In the genomic region with DNA sequence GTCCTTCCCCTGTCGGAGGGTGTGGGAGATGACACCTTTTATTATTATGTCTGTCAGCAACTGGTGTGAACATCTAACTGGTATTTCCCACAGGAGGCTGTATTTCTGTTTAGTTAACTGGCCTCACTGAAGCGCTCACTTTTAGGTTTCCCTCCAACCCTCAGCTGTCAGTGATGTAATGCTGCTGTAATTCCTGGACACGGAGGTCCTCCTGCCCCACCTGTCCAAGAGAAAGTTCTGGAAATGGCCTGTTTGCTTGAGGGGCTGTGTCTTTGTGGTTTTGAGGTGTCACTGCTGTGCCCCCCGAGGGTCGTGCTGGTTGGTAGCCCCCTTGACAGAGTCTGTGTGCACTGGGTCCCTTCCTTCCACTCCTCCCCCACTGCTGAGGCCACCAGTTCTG, we compare ENCODE assay signal across 14 cellular contexts. TPM values are rescaled to one million over a fixed set of nuclear protein-coding genes. Genes with fewer than 3 reads are reported as not detected.
DNase-seq lines count a peak whose midpoint lies in the region; FAIRE-seq and TF ChIP-seq lines count a peak whose summit lies in the region.
"Had no signal": no experiment of that assay in that cellular context is flagged by ENCODE, and none has a peak within 500 bp of the region (broad histone marks: within the 10 kb centered on the region; RNA-seq: fewer than 3 reads in every experiment).

No MANE protein-coding gene starts in this region.

- H3K23ac ChIP-seq in H1 (ENCODE audit: insufficient read length), result no peak overlapping the region

- H3K4me3 ChIP-seq in H1 (ENCODE audit: extremely low read depth in 1 of 4, insufficient read depth in 2 of 4, low read depth in 3 of 4, low read length in 4 of 4) (no peak overlapping the region), Caco-2 (ENCODE audit: low read depth, low read length) (no peak overlapping the region)

- H3K36me3 Mint-ChIP-seq in osteocyte (ENCODE audit: unreplicated experiment) (no peaks in the 10 kb centered on the region), progenitor cell of endocrine pancreas (ENCODE audit: insufficient read depth) (no peaks in the 10 kb centered on the region), Caco-2 (ENCODE audit: insufficient read depth, unreplicated experiment) (no peaks in the 10 kb centered on the region)

- no peak for TF ChIP-seq RAD21 in H1 (IDR thresholded peaks at IDR 0.05 in 1 of 2, conservative IDR thresholded peaks at IDR 0.05 in 1 of 2; ENCODE audit: low read depth in 2 of 2, low read length in 2 of 2)

- FAIRE-seq in H1 (lab: Jason Lieb, UNC), result no peak
- FAIRE-seq: H54 had no signal

- POLR2A ChIA-PET in H1 (lab: Charles Lee; ENCODE audit: partially characterized antibody) (interaction anchor here (1.1 kb wide), 1 partner anchor 9 kb away, joined by 4 read pairs; no protein-coding TSS in a partner anchor), Caco-2 (lab: Charles Lee) (no interaction called here)

- no peak overlapping the region for H2AFZ ChIP-seq in H1 (ENCODE audit: low read length)

- TF ChIP-seq CTCF in H1 (IDR thresholded peaks at IDR 0.05; ENCODE audit: control extremely low read depth in 1 of 3, insufficient read depth in 1 of 3, low read depth in 1 of 3, low read length in 3 of 3) (no peak), osteocyte (IDR thresholded peaks at IDR 0.05) (no peak), progenitor cell of endocrine pancreas (IDR thresholded peaks at IDR 0.05; ENCODE audit: unreplicated experiment) (no peak), Caco-2 (IDR thresholded peaks at IDR 0.05; ENCODE audit: insufficient read depth in 1 of 2, low read depth in 1 of 2, low read length in 1 of 2, severe bottlenecking in 1 of 2, unreplicated experiment in 1 of 2) (no peak)

- no peak for TF ChIP-seq EP300 in H1 (IDR thresholded peaks at IDR 0.05; ENCODE audit: borderline replicate concordance in 1 of 2, low read depth in 2 of 2, low read length in 2 of 2)

- H3K4me1 Mint-ChIP-seq in osteocyte (ENCODE audit: unreplicated experiment) (peaks cover 26% of the 10 kb centered on the region), progenitor cell of endocrine pancreas (ENCODE audit: low read depth) (no peaks in the 10 kb centered on the region), Caco-2 (ENCODE audit: low read depth, unreplicated experiment) (no peaks in the 10 kb centered on the region)

- no peak overlapping the region for H3K4ac ChIP-seq in H1 (replicated peaks; ENCODE audit: insufficient read length, low read depth, low read length)

- H2BK15ac ChIP-seq in H1 (ENCODE audit: low read length), result no peak overlapping the region

- no peak overlapping the region for H3K27ac ChIP-seq in H1 (ENCODE audit: low read depth, low read length)
- H3K27ac ChIP-seq: 22Rv1 had no signal

- intact Hi-C loops in Caco-2 (cut with micrococcal nuclease; ENCODE audit: unreplicated experiment), result no loop called here

- H3K79me1 ChIP-seq in H1 (ENCODE audit: low read depth, low read length), result no peaks in the 10 kb centered on the region

- H2BK12ac ChIP-seq in H1 (ENCODE audit: low read depth, low read length), result no peak overlapping the region

- no peak overlapping the region for H3K56ac ChIP-seq in H1 (replicated peaks; ENCODE audit: insufficient read length, low read depth, low read length)

- H3K4me2 ChIP-seq in H1 (ENCODE audit: insufficient read depth in 1 of 2, low read depth in 2 of 2, low read length in 2 of 2), result no peak overlapping the region

- H2BK20ac ChIP-seq in H1 (ENCODE audit: low read length), result no peak overlapping the region

- no peaks in the 10 kb centered on the region for H3K9me3 Mint-ChIP-seq in osteocyte (ENCODE audit: unreplicated experiment)
- no peaks in the 10 kb centered on the region for H3K9me3 Mint-ChIP-seq in progenitor cell of endocrine pancreas (ENCODE audit: low read depth)
- no peaks in the 10 kb centered on the region for H3K9me3 Mint-ChIP-seq in Caco-2 (ENCODE audit: unreplicated experiment)
- H3K9me3 Mint-ChIP-seq: CD4-positive, alpha-beta T cell had no signal

- TF ChIP-seq POLR2A in H1 (IDR thresholded peaks at IDR 0.05; ENCODE audit: control extremely low read depth in 1 of 2, low read depth in 2 of 2, low read length in 2 of 2), result no peak

- no TSS peak for BruUV-seq in Caco-2 (replicated peaks; lab: Mats Ljungman, UMichigan)

- H4K20me1 ChIP-seq in H1 (replicated peaks in 1 of 2; ENCODE audit: control insufficient read depth in 1 of 2, insufficient read depth in 2 of 2, low read length in 2 of 2), result no peaks in the 10 kb centered on the region

- H3K27ac Mint-ChIP-seq in osteocyte (ENCODE audit: unreplicated experiment), result peak overlapping the region; percentile 67
- no peak overlapping the region for H3K27ac Mint-ChIP-seq in progenitor cell of endocrine pancreas
- no peak overlapping the region for H3K27ac Mint-ChIP-seq in Caco-2 (ENCODE audit: unreplicated experiment)
- H3K27ac Mint-ChIP-seq: CD4-positive, alpha-beta T cell had no signal

- 92% methylated on average over 5 of the region's 5 CpGs; no CpG with 5 or more reads in 1 of the 2 experiments for WGBS in H1 (ENCODE audit: extremely low coverage in 1 of 2, insufficient coverage in 1 of 2, insufficient read length in 1 of 2, insufficient replicate concordance in 2 of 2, low coverage in 1 of 2, low lambda C conversion rate in 2 of 2, missing lambda C conversion rate in 1 of 2), 2 experiments

- H4K91ac ChIP-seq in H1 (replicated peaks; ENCODE audit: insufficient read length, low read length), result no peak overlapping the region

- no peak overlapping the region for H2BK120ac ChIP-seq in H1 (replicated peaks; ENCODE audit: low read depth, low read length)

- H3K14ac ChIP-seq in H1 (ENCODE audit: insufficient read length), result no peak overlapping the region

- no peak overlapping the region for H3K9ac ChIP-seq in H1 (replicated peaks in 1 of 4; ENCODE audit: extremely low read depth in 1 of 4, low read depth in 3 of 4, low read length in 3 of 4)

- no peak overlapping the region for H4K8ac ChIP-seq in H1 (ENCODE audit: extremely low read depth, insufficient read depth, low read length)

- no peaks in the 10 kb centered on the region; a peak in 1 of 7 replicates for H3K27me3 ChIP-seq in H1 (replicated peaks in 1 of 4; ENCODE audit: control insufficient read depth in 3 of 4, extremely low read depth in 1 of 4, insufficient read depth in 3 of 4, low read length in 3 of 4)
- H3K27me3 ChIP-seq in Caco-2 (replicated peaks; ENCODE audit: control insufficient read depth, insufficient read depth, low read length), result no peaks in the 10 kb centered on the region

- H2AK5ac ChIP-seq in H1 (ENCODE audit: low read depth, low read length), result 0 out of 2 replicates have a peak overlapping the region, but pooled peaks have one; percentile 1

- CTCF ChIA-PET in H1 (lab: Charles Lee; ENCODE audit: partially characterized antibody), result no interaction called here
- CTCF ChIA-PET in Caco-2 (lab: Charles Lee), result no interaction called here

- H3K36me3 ChIP-seq in H1 (ENCODE audit: control insufficient read depth in 2 of 4, insufficient read depth in 4 of 4, low read length in 3 of 4) (no peaks in the 10 kb centered on the region), Caco-2 (ENCODE audit: control insufficient read depth, insufficient read depth, low read length) (no peaks in the 10 kb centered on the region)

- H3K18ac ChIP-seq in H1 (ENCODE audit: extremely low read depth, low read length), result peak overlapping the region; percentile 32; the same call in 1 of the 2 replicates

- H2BK5ac ChIP-seq in H1 (ENCODE audit: low read depth, low read length), result no peak overlapping the region

- no peak overlapping the region for H4K5ac ChIP-seq in H1 (ENCODE audit: insufficient read length, low read depth, low read length)

- H3K4me3 Mint-ChIP-seq in osteocyte (ENCODE audit: unreplicated experiment), result peak overlapping the region; percentile 29
- no peak overlapping the region for H3K4me3 Mint-ChIP-seq in progenitor cell of endocrine pancreas (ENCODE audit: low read depth)
- H3K4me3 Mint-ChIP-seq in Caco-2 (ENCODE audit: unreplicated experiment), result no peak overlapping the region
- H3K4me3 Mint-ChIP-seq: CD4-positive, alpha-beta T cell had no signal

- peak; percentile 23 for DNase-seq in DMS79 treated with DMSO at 0.1 percent for 48 hours (lab: John Stamatoyannopoulos, UW)
- no peak for DNase-seq in DMS79 (lab: John Stamatoyannopoulos, UW)
- DNase-seq in NAMALWA (ENCODE audit: low spot score), result peak; percentile 13
- no peak for DNase-seq in H1 (ENCODE audit: low read depth in 1 of 2, low spot score in 2 of 2)
- no peak for DNase-seq in osteocyte (ENCODE audit: extremely low spot score, unreplicated experiment)
- DNase-seq in progenitor cell of endocrine pancreas (ENCODE audit: low spot score, unreplicated experiment), result no peak
- DNase-seq in Caco-2, result no peak
- DNase-seq in NCI-H2029 (lab: John Stamatoyannopoulos, UW), result no peak
- DNase-seq: CD4-positive, alpha-beta T cell; DND-41; GF-D8; KBM-7 had no signal

- H3K4me1 ChIP-seq in H1 (replicated peaks in 1 of 4; ENCODE audit: control insufficient read depth in 3 of 4, insufficient read depth in 4 of 4, low read length in 3 of 4) (no peaks in the 10 kb centered on the region), Caco-2 (no peaks in the 10 kb centered on the region)

- peaks cover 5% of the 10 kb centered on the region for H3K27me3 Mint-ChIP-seq in osteocyte (ENCODE audit: unreplicated experiment)
- peaks cover 34% of the 10 kb centered on the region for H3K27me3 Mint-ChIP-seq in progenitor cell of endocrine pancreas
- peaks cover 8% of the 10 kb centered on the region for H3K27me3 Mint-ChIP-seq in Caco-2 (ENCODE audit: insufficient read depth, unreplicated experiment)
- H3K27me3 Mint-ChIP-seq: CD4-positive, alpha-beta T cell had no signal

- H3K9me3 ChIP-seq in H1 (ENCODE audit: insufficient read depth in 2 of 2, low read depth in 1 of 2, low read length in 1 of 2), result no peaks in the 10 kb centered on the region
- no peaks in the 10 kb centered on the region for H3K9me3 ChIP-seq in Caco-2

- H3K23me2 ChIP-seq in H1 (ENCODE audit: low read depth, low read length), result no peaks in the 10 kb centered on the region

- H3K79me2 ChIP-seq in H1 (ENCODE audit: control insufficient read depth in 1 of 2, insufficient read depth in 2 of 2, low read length in 2 of 2), result no peaks in the 10 kb centered on the region

TF ChIP-seq in H1, 55 proteins besides CTCF, POLR2A, EP300 and RAD21 (continues in another document):
- no peak for TF ChIP-seq ASH2L (IDR thresholded peaks at IDR 0.05; ENCODE audit: low read length)
- TF ChIP-seq YY1 (IDR thresholded peaks at IDR 0.05; ENCODE audit: low read depth, low read length), result no peak
- no peak for TF ChIP-seq SIRT6 (IDR thresholded peaks at IDR 0.05; ENCODE audit: low read length)

RNA-seq across cellular contexts. Expression of gene KCNJ12, which starts 11.5 kb away (rescaled TPM):
- total RNA-seq in H1 (2021; fragmentation: NEBNext Ultra II Directional; extraction: Animal tissue kit (Norgen Biotek cat#: 25700)), result 1.3 and 1.5 TPM in 2 replicates
- 1.2 and 1.7 TPM in 2 replicates for polyA plus RNA-seq in H1 (2011; rRNA removed)
- 1.0 TPM for polyA plus RNA-seq in H1 (2011; cell fraction: cytosol; rRNA removed)
- 1.5 TPM for polyA plus RNA-seq in H1 (2011; cell fraction: nucleus; rRNA removed)
- 0.59 to 0.94 TPM (median 0.86 TPM) in 4 replicates for polyA plus RNA-seq in H1 (2012, experiment 1 of 2)
- 0.79 TPM for polyA plus RNA-seq in H1 (2012, experiment 2 of 2)
- polyA plus RNA-seq in H1 (2013, experiment 1 of 2), result 0.49 TPM
- polyA plus RNA-seq in H1 (2013, experiment 2 of 2), result 0.39 TPM
- polyA minus RNA-seq in H1 (2011; rRNA and poly(A)+ RNA removed), result 1.3 and 1.7 TPM in 2 replicates
- polyA minus RNA-seq in H1 (2011; cell fraction: cytosol; rRNA and poly(A)+ RNA removed), result 1.2 TPM
- polyA minus RNA-seq in H1 (2011; cell fraction: nucleus; rRNA and poly(A)+ RNA removed), result 2.4 TPM
- 2.3 and 2.4 TPM in 2 replicates for total RNA-seq in osteocyte
- total RNA-seq in progenitor cell of endocrine pancreas, result 0.10 and 0.29 TPM in 2 replicates
- total RNA-seq in Caco-2 (2022), result 0.07 and 0.14 TPM in 2 replicates

Comparison
In these comparisons a context has a peak if more than half of its experiments do, and no peak if none do; other contexts are left out.
1. DNase-seq: peak in DMS79 treated with DMSO at 0.1 percent for 48 hours (single experiment) and NAMALWA (single experiment); none in DMS79 (single experiment), H1 (0 of 2), osteocyte (single experiment), progenitor cell of endocrine pancreas (single experiment), Caco-2 (0 of 2) and NCI-H2029 (single experiment).